Comparison of ENCODE assay signal across 23 cellular contexts in the genomic region with DNA sequence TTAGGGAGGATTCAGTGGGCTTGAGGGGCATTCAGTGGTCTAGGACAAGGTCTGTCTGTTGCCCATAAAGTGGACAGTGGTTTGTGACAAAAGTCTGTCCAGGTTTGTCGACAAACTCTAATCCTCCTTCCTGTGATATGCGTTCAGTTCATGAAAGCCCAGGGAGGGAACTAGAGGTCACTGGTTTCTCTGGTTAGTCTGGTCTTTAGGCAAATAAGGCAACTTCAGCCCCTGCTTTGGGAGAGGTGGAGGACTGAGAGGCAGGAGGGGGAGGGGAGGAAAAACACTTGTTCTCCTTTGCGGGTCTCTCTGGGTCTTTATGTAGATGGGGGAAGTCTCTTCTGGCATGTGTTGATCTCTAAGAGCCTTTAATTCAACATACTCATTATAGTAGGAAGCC.
DNase-seq lines count a peak whose midpoint lies in the region; ATAC-seq, FAIRE-seq and TF ChIP-seq lines count a peak whose summit lies in the region.
"Had no signal": no experiment of that assay in that cellular context is flagged by ENCODE, and none has a peak within 500 bp of the region (broad histone marks: within the 10 kb centered on the region; RNA-seq: fewer than 3 reads in every experiment).

No MANE protein-coding gene starts in this region.

- no peak overlapping the region for H3K23ac ChIP-seq in H1 (ENCODE audit: insufficient read length)

- no peak overlapping the region for H3K4ac ChIP-seq in H1 (replicated peaks; ENCODE audit: insufficient read length, low read depth, low read length)

- H3K23me2 ChIP-seq in H1 (ENCODE audit: low read depth, low read length): no peaks in the 10 kb centered on the region

- DNase-seq in DMS53 treated with DMSO at 0.1 percent for 48 hours (lab: John Stamatoyannopoulos, UW; ENCODE audit: unreplicated experiment) (peak; percentile 5), NCI-H526 treated with DMSO at 0.1 percent for 48 hours (lab: John Stamatoyannopoulos, UW) (peak; percentile 29), H1 (ENCODE audit: low read depth in 1 of 2, low spot score in 2 of 2) (no peak), progenitor cell of endocrine pancreas (ENCODE audit: low spot score, unreplicated experiment) (no peak), HuH-7 (ENCODE audit: low spot score) (no peak)
- DNase-seq in activated effector memory CD4-positive, alpha-beta T cell treated with anti-CD3 and anti-CD28 coated beads, Interleukin-2, amount 50 U/mL, for 16 hours: no peak
- DNase-seq: C1 segment of cervical spinal cord, COR-L47, EL, HCEC 1CT, MV-4-11, NCI-H1417 treated with DMSO at 0.1 percent for 48 hours, NCI-H2029, NCI-H2171 treated with DMSO at 0.1 percent for 48 hours, NCI-H446 treated with DMSO at 0.1 percent for 48 hours, NCI-H774 had no signal

- H3K4me3 Mint-ChIP-seq in progenitor cell of endocrine pancreas (ENCODE audit: low read depth): peak overlapping the region; percentile 30

- H3K4me1 Mint-ChIP-seq in progenitor cell of endocrine pancreas (ENCODE audit: low read depth): peaks cover 32% of the 10 kb centered on the region

- no peaks in the 10 kb centered on the region for H4K20me1 ChIP-seq in H1 (replicated peaks in 1 of 2; ENCODE audit: control insufficient read depth in 1 of 2, insufficient read depth in 2 of 2, low read length in 2 of 2)

- H4K8ac ChIP-seq in H1 (ENCODE audit: extremely low read depth, insufficient read depth, low read length): no peak overlapping the region

- no peaks in the 10 kb centered on the region for H3K27me3 ChIP-seq in H1 (replicated peaks in 1 of 4; ENCODE audit: control insufficient read depth in 3 of 4, extremely low read depth in 1 of 4, insufficient read depth in 3 of 4, low read length in 3 of 4)
- H3K27me3 ChIP-seq: Peyer's patch had no signal

- TF ChIP-seq RAD21 in H1 (IDR thresholded peaks at IDR 0.05 in 1 of 2, conservative IDR thresholded peaks at IDR 0.05 in 1 of 2; ENCODE audit: low read depth in 2 of 2, low read length in 2 of 2): no peak

- H3K79me2 ChIP-seq in H1 (ENCODE audit: control insufficient read depth in 1 of 2, insufficient read depth in 2 of 2, low read length in 2 of 2): no peaks in the 10 kb centered on the region

- H2BK15ac ChIP-seq in H1 (ENCODE audit: low read length): no peak overlapping the region

- no peak for TF ChIP-seq EP300 in H1 (IDR thresholded peaks at IDR 0.05; ENCODE audit: borderline replicate concordance in 1 of 2, low read depth in 2 of 2, low read length in 2 of 2)

- no peak overlapping the region for H3K9ac ChIP-seq in H1 (replicated peaks in 1 of 4; ENCODE audit: extremely low read depth in 1 of 4, low read depth in 3 of 4, low read length in 3 of 4)

- peaks cover 3% of the 10 kb centered on the region for H3K9me3 Mint-ChIP-seq in progenitor cell of endocrine pancreas (ENCODE audit: low read depth)

- no peaks in the 10 kb centered on the region for H3K36me3 Mint-ChIP-seq in progenitor cell of endocrine pancreas (ENCODE audit: insufficient read depth)

- CTCF ChIA-PET in H1 (lab: Charles Lee; ENCODE audit: partially characterized antibody): interaction anchor here (0.8 to 4.6 kb wide), 11 partner anchors 8 to 159 kb away, joined by 3 to 58 read pairs (median 4); no protein-coding TSS in a partner anchor

- peaks cover 3% of the 10 kb centered on the region; the same call in 1 of the 2 replicates for H3K79me1 ChIP-seq in H1 (ENCODE audit: low read depth, low read length)

- TF ChIP-seq CTCF in H1 (IDR thresholded peaks at IDR 0.05; ENCODE audit: control extremely low read depth in 1 of 3, insufficient read depth in 1 of 3, low read depth in 1 of 3, low read length in 3 of 3) (no peak), progenitor cell of endocrine pancreas (IDR thresholded peaks at IDR 0.05; ENCODE audit: unreplicated experiment) (no peak)

- H3K9me3 ChIP-seq in H1 (ENCODE audit: insufficient read depth in 2 of 2, low read depth in 1 of 2, low read length in 1 of 2): no peaks in the 10 kb centered on the region
- H3K9me3 ChIP-seq: A549, Peyer's patch had no signal

- no peak overlapping the region for H2BK5ac ChIP-seq in H1 (ENCODE audit: low read depth, low read length)

- peak overlapping the region in 1 of 2 experiments; percentile 28; a peak in 2 of 4 replicates for H3K4me2 ChIP-seq in H1 (ENCODE audit: insufficient read depth in 1 of 2, low read depth in 2 of 2, low read length in 2 of 2)
- H3K4me2 ChIP-seq: A549 had no signal

- no peak for FAIRE-seq in H1 (lab: Jason Lieb, UNC)
- FAIRE-seq: HTR-8/SVneo had no signal

- H3K18ac ChIP-seq in H1 (ENCODE audit: extremely low read depth, low read length): no peak overlapping the region

- no peak overlapping the region for H2BK120ac ChIP-seq in H1 (replicated peaks; ENCODE audit: low read depth, low read length)

- no peak overlapping the region for H3K14ac ChIP-seq in H1 (ENCODE audit: insufficient read length)

- no peaks in the 10 kb centered on the region for H3K27me3 Mint-ChIP-seq in progenitor cell of endocrine pancreas

- H3K27ac ChIP-seq in H1 (ENCODE audit: low read depth, low read length): no peak overlapping the region
- H3K27ac ChIP-seq: A549, HL-60, Peyer's patch had no signal

- H3K4me1 ChIP-seq in H1 (replicated peaks in 1 of 4; ENCODE audit: control insufficient read depth in 3 of 4, insufficient read depth in 4 of 4, low read length in 3 of 4): peaks cover 0 to 7% (median 3%) of the 10 kb centered on the region in 4 experiments; a peak in 2 of 7 replicates
- H3K4me1 ChIP-seq: Peyer's patch had no signal

- no peak overlapping the region for H3K56ac ChIP-seq in H1 (replicated peaks; ENCODE audit: insufficient read length, low read depth, low read length)

- H3K27ac Mint-ChIP-seq in progenitor cell of endocrine pancreas: peak overlapping the region; percentile 72

- no peak overlapping the region for H4K91ac ChIP-seq in H1 (replicated peaks; ENCODE audit: insufficient read length, low read length)

- no peak overlapping the region for H4K5ac ChIP-seq in H1 (ENCODE audit: insufficient read length, low read depth, low read length)

- H3K36me3 ChIP-seq in H1 (ENCODE audit: control insufficient read depth in 2 of 4, insufficient read depth in 4 of 4, low read length in 3 of 4): no peaks in the 10 kb centered on the region
- H3K36me3 ChIP-seq: Peyer's patch had no signal

- POLR2A ChIA-PET in H1 (lab: Charles Lee; ENCODE audit: partially characterized antibody): no interaction called here

- ATAC-seq in HG03521 (IDR thresholded peaks at IDR 0.05; ENCODE audit: unreplicated experiment): no peak
- ATAC-seq: A549, Right ventricle myocardium inferior, SK-N-SH treated with all-trans-retinoic acid at 6 μM for 48 hours had no signal

- TF ChIP-seq POLR2A in H1 (IDR thresholded peaks at IDR 0.05; ENCODE audit: control extremely low read depth in 1 of 2, low read depth in 2 of 2, low read length in 2 of 2): no peak

- H2AFZ ChIP-seq in H1 (ENCODE audit: low read length): no peak overlapping the region

- H2AK5ac ChIP-seq in H1 (ENCODE audit: low read depth, low read length): no peak overlapping the region

- H2BK20ac ChIP-seq in H1 (ENCODE audit: low read length): no peak overlapping the region

- no peak overlapping the region for H3K4me3 ChIP-seq in H1 (ENCODE audit: extremely low read depth in 1 of 4, insufficient read depth in 2 of 4, low read depth in 3 of 4, low read length in 4 of 4)
- H3K4me3 ChIP-seq: A549, Peyer's patch had no signal

- H2BK12ac ChIP-seq in H1 (ENCODE audit: low read depth, low read length): no peak overlapping the region

- WGBS in H1 (ENCODE audit: extremely low coverage in 1 of 2, insufficient coverage in 1 of 2, insufficient read length in 1 of 2, insufficient replicate concordance in 2 of 2, low coverage in 1 of 2, low lambda C conversion rate in 2 of 2, missing lambda C conversion rate in 1 of 2), 2 experiments: 68% methylated on average over 3 of the region's 3 CpGs; no CpG with 5 or more reads in 1 of the 2 experiments

TF ChIP-seq in H1, 55 proteins besides CTCF, POLR2A, EP300 and RAD21:
- TF ChIP-seq RFX5 (IDR thresholded peaks at IDR 0.05; ENCODE audit: borderline replicate concordance, low read depth, low read length) (no peak), SUZ12 (IDR thresholded peaks at IDR 0.05; ENCODE audit: low read length) (no peak), CBX8 (IDR thresholded peaks at IDR 0.05; ENCODE audit: borderline replicate concordance, low read depth, low read length) (no peak), SAP30 (IDR thresholded peaks at IDR 0.05; ENCODE audit: insufficient read depth, insufficient replicate concordance, low read length) (no peak), TAF1 (IDR thresholded peaks at IDR 0.05; ENCODE audit: low read depth, low read length) (no peak), GABPA (IDR thresholded peaks at IDR 0.05; ENCODE audit: borderline replicate concordance, insufficient read depth, low read length) (no peak), SP1 (IDR thresholded peaks at IDR 0.05; ENCODE audit: low read depth, low read length) (0 out of 2 replicates have a peak, but pooled peaks have one; percentile 14)
- TF ChIP-seq, protein P1, sequence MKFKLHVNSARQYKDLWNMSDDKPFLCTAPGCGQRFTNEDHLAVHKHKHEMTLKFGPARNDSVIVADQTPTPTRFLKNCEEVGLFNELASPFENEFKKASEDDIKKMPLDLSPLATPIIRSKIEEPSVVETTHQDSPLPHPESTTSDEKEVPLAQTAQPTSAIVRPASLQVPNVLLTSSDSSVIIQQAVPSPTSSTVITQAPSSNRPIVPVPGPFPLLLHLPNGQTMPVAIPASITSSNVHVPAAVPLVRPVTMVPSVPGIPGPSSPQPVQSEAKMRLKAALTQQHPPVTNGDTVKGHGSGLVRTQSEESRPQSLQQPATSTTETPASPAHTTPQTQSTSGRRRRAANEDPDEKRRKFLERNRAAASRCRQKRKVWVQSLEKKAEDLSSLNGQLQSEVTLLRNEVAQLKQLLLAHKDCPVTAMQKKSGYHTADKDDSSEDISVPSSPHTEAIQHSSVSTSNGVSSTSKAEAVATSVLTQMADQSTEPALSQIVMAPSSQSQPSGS (IDR thresholded peaks at IDR 0.05; ENCODE audit: low read length): no peak
TF ChIP-seq in H1: peak in this region for 1.

Comparison
In these comparisons a context has a peak if more than half of its experiments do, and no peak if none do; other contexts are left out.
1. DNase-seq: peak in DMS53 treated with DMSO at 0.1 percent for 48 hours (single experiment) and NCI-H526 treated with DMSO at 0.1 percent for 48 hours (single experiment); none in H1 (0 of 2), progenitor cell of endocrine pancreas (single experiment), activated effector memory CD4-positive, alpha-beta T cell treated with anti-CD3 and anti-CD28 coated beads, Interleukin-2, amount 50 U/mL, for 16 hours (single experiment) and HuH-7 (single experiment).